12 cellular contexts compared by ENCODE assay signal in genomic region chr9:445033-445432, GRCh38. TPM values are rescaled to one million over a fixed set of nuclear protein-coding genes. Genes with fewer than 3 reads are reported as not detected.
DNase-seq lines count a peak whose midpoint lies in the region; ATAC-seq and TF ChIP-seq lines count a peak whose summit lies in the region.
"Had no signal": no experiment of that assay in that cellular context is flagged by ENCODE, and none has a peak within 500 bp of the region (broad histone marks: within the 10 kb centered on the region; RNA-seq: fewer than 3 reads in every experiment).

No MANE protein-coding gene starts in this region.

- no peak for ATAC-seq in T-helper 17 cell
- ATAC-seq: stimulated activated naive CD8-positive, alpha-beta T cell treated with anti-CD3 and anti-CD28 coated beads, Interleukin-15, Interleukin-2, amounts not matched to agents 100 U/mL and 50 U/mL, for 24 hours had no signal

- no peaks in the 10 kb centered on the region for H3K27me3 Mint-ChIP-seq in T-helper 1 cell treated with Interleukin-12 subunit alpha and Interleukin-12 subunit beta and Interleukin-4 antibody, amounts not matched to agents 30 μg/mL and 1 μg/mL, for 36 hours (ENCODE audit: low read depth)
- H3K27me3 Mint-ChIP-seq in T-helper 17 cell: no peaks in the 10 kb centered on the region

- H3K4me3 ChIP-seq in fibroblast of mammary gland (ENCODE audit: control insufficient read depth, low read depth, low read length): no peak overlapping the region
- no peak overlapping the region for H3K4me3 ChIP-seq in neutrophil (ENCODE audit: low read depth in 1 of 2, low read length in 1 of 2)

- no peaks in the 10 kb centered on the region for H3K27me3 ChIP-seq in neutrophil

- no peak for DNase-seq in T-helper 1 cell
- DNase-seq in T-helper 17 cell: no peak
- DNase-seq in fibroblast of mammary gland (ENCODE audit: low read depth): peak; percentile 53
- no peak for DNase-seq in midbrain (lab: John Stamatoyannopoulos, UW)
- DNase-seq in DMS79 treated with DMSO at 0.1 percent for 48 hours (lab: John Stamatoyannopoulos, UW): no peak
- no peak for DNase-seq in activated CD4-positive, alpha-beta T cell treated with anti-CD3 and anti-CD28 coated beads, Interleukin-2, amount 50 U/mL, for 4 hours
- DNase-seq: activated T-cell treated with anti-CD3 and anti-CD28 coated beads, Interleukin-2, amount 50 U/mL, for 1 hour; dermis blood vessel endothelial cell; NCI-H1694 treated with DMSO at 0.1 percent for 48 hours; stimulated activated naive CD8-positive, alpha-beta T cell treated with anti-CD3 and anti-CD28 coated beads, Interleukin-15, Interleukin-2, amounts not matched to agents 100 U/mL and 50 U/mL, for 24 hours had no signal

- H3K36me3 ChIP-seq in neutrophil: peaks cover 100% of the 10 kb centered on the region

- H3K36me3 Mint-ChIP-seq in T-helper 1 cell treated with Interleukin-12 subunit alpha and Interleukin-12 subunit beta and Interleukin-4 antibody, amounts not matched to agents 30 μg/mL and 1 μg/mL, for 36 hours (ENCODE audit: low read depth): peaks cover 77% of the 10 kb centered on the region
- H3K36me3 Mint-ChIP-seq in T-helper 17 cell (ENCODE audit: low read depth): peaks cover 20% of the 10 kb centered on the region

- H3K9me3 Mint-ChIP-seq in T-helper 1 cell treated with Interleukin-12 subunit alpha and Interleukin-12 subunit beta and Interleukin-4 antibody, amounts not matched to agents 30 μg/mL and 1 μg/mL, for 36 hours: no peaks in the 10 kb centered on the region

- no peak overlapping the region for H3K4me3 Mint-ChIP-seq in T-helper 1 cell treated with Interleukin-12 subunit alpha and Interleukin-12 subunit beta and Interleukin-4 antibody, amounts not matched to agents 30 μg/mL and 1 μg/mL, for 36 hours
- no peak overlapping the region for H3K4me3 Mint-ChIP-seq in T-helper 17 cell

- H3K4me1 Mint-ChIP-seq in T-helper 1 cell treated with Interleukin-12 subunit alpha and Interleukin-12 subunit beta and Interleukin-4 antibody, amounts not matched to agents 30 μg/mL and 1 μg/mL, for 36 hours (ENCODE audit: low read depth): peaks cover 38% of the 10 kb centered on the region
- H3K4me1 Mint-ChIP-seq in T-helper 17 cell: peaks cover 24% of the 10 kb centered on the region

- TF ChIP-seq CTCF in fibroblast of mammary gland (conservative IDR thresholded peaks at IDR 0.05; ENCODE audit: control insufficient read depth, insufficient read depth, low read depth, low read length) (no peak), neutrophil (IDR thresholded peaks at IDR 0.05) (no peak)

- no peaks in the 10 kb centered on the region for H3K9me3 ChIP-seq in T-helper 17 cell (ENCODE audit: control insufficient read depth, low read length, poor library complexity, severe bottlenecking)
- H3K9me3 ChIP-seq in neutrophil: no peaks in the 10 kb centered on the region

- peaks cover 0 to 7% of the 10 kb centered on the region in 2 experiments for H3K4me1 ChIP-seq in neutrophil (ENCODE audit: control insufficient read depth in 1 of 2, insufficient read depth in 1 of 2, low read depth in 1 of 2, low read length in 1 of 2)

- H3K27ac ChIP-seq in neutrophil: peak overlapping the region; percentile 1

- peak overlapping the region; percentile 3 for H3K27ac Mint-ChIP-seq in T-helper 1 cell treated with Interleukin-12 subunit alpha and Interleukin-12 subunit beta and Interleukin-4 antibody, amounts not matched to agents 30 μg/mL and 1 μg/mL, for 36 hours
- peak overlapping the region; percentile 70 for H3K27ac Mint-ChIP-seq in T-helper 17 cell

RNA-seq across cellular contexts. Expression of gene KANK1, which starts 59.5 kb away (rescaled TPM):
- total RNA-seq in T-helper 17 cell: 10 to 100 TPM in 1 of 2 donors, 1 to 10 TPM in 1; 8.5 to 12.0 TPM
